ENCODE assay signal across 8 cellular contexts in the genomic region with DNA sequence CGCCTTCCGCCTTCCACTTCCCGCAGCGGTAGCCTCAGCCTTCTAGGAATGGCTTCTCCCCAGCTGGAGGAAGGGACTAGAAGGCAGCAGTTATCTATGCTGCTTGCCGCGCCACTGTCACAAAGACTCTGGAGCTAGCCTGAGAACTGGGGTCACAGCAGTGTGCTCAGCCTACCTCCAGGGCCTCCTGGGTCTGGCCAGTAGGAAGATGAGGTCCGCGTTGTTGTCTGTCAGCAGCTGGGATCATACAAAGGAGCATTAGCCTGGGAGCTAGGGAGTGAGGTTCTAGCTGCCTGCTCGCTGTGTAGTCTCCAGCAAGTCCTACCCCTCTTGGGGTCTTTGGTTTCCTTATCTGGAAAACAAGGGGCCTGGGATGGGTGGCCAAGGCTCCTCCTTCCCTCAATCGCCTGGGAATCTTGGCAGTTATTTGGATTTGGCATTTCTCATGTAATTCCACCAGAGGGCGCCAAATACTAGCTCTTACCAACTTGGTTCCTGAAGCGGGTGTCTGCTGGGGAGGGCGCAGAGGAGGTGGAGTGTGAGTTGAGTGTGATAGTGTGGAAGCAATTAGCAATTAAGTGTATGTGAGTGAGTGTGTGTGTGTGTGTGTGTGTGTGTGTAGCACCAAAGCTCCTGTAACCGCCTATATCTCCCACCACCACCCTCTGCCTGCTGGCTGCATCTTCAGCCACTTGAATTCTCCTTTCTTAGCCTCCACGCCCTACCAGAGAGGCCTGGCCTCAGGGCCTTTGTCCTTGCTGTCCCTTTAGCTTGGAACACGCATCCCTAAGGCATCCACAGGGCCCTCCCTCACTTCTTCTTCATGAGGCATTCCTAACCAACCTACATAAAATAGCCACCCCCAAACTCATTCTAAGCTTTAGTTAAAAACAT.
A peak's percentile ranks its signal among the peaks of the same experiment; 100 is the strongest.
DNase-seq lines count a peak whose midpoint lies in the region; ATAC-seq and TF ChIP-seq lines count a peak whose summit lies in the region.

No MANE protein-coding gene starts in this region.

- intact Hi-C loops in CD4-positive, alpha-beta T cell (cut with DNase I, micrococcal nuclease), result loop anchor here (2.0 to 5.0 kb wide), 6 partner anchors 125 to 689 kb away; no protein-coding TSS in a partner anchor

- no peaks in the 10 kb centered on the region for H3K4me1 Mint-ChIP-seq in CD4-positive, alpha-beta T cell (ENCODE audit: low read depth)
- H3K4me1 Mint-ChIP-seq in T-cell (peaks cover 0 to 7% (median 2%) of the 10 kb centered on the region in 3 donors), brain (no peaks in the 10 kb centered on the region)

- no peaks in the 10 kb centered on the region for H3K9me3 ChIP-seq in CD4-positive, alpha-beta T cell (ENCODE audit: control insufficient read depth, low read length)
- H3K9me3 ChIP-seq in iPS DF 6.9 (ENCODE audit: control insufficient read depth, insufficient read depth, low read length) (no peaks in the 10 kb centered on the region), smooth muscle cell (replicated peaks; ENCODE audit: low read depth) (no peaks in the 10 kb centered on the region)

- H3K27me3 Mint-ChIP-seq in CD4-positive, alpha-beta T cell, result peaks cover 28% of the 10 kb centered on the region
- peaks cover 11 to 14% of the 10 kb centered on the region in 2 donors for H3K27me3 Mint-ChIP-seq in T-cell
- no peaks in the 10 kb centered on the region for H3K27me3 Mint-ChIP-seq in brain

- CTCF ChIA-PET in CD4-positive, alpha-beta T cell (lab: Charles Lee), result interaction anchor here (0.6 to 1.8 kb wide), 8 partner anchors 9 to 689 kb away, joined by 3 to 10 read pairs (median 4); no protein-coding TSS in a partner anchor
- CTCF ChIA-PET in T-cell (lab: Charles Lee), result interaction anchor here (0.6 to 2.8 kb wide), 17 partner anchors 9 to 878 kb away, joined by 3 to 20 read pairs (median 5); no protein-coding TSS in a partner anchor

- H3K4me1 ChIP-seq in iPS DF 6.9 (ENCODE audit: control insufficient read depth, insufficient read depth, low read length), result no peaks in the 10 kb centered on the region
- no peaks in the 10 kb centered on the region for H3K4me1 ChIP-seq in smooth muscle cell (ENCODE audit: low read depth)

- no peak overlapping the region for H3K4me3 Mint-ChIP-seq in CD4-positive, alpha-beta T cell
- H3K4me3 Mint-ChIP-seq in T-cell (no peak overlapping the region), brain (no peak overlapping the region)

- no peaks in the 10 kb centered on the region for H3K27me3 ChIP-seq in CD4-positive, alpha-beta T cell (ENCODE audit: control insufficient read depth, insufficient read depth, low read length)
- no peaks in the 10 kb centered on the region for H3K27me3 ChIP-seq in iPS DF 6.9 (ENCODE audit: control insufficient read depth, insufficient read depth, low read length)
- H3K27me3 ChIP-seq in smooth muscle cell (ENCODE audit: low read depth), result no peaks in the 10 kb centered on the region

- H4K20me1 ChIP-seq in smooth muscle cell (ENCODE audit: low read depth), result no peaks in the 10 kb centered on the region

- no peaks in the 10 kb centered on the region for H3K36me3 Mint-ChIP-seq in CD4-positive, alpha-beta T cell (ENCODE audit: low read depth)
- H3K36me3 Mint-ChIP-seq in T-cell, result no peaks in the 10 kb centered on the region
- peaks cover 24% of the 10 kb centered on the region for H3K36me3 Mint-ChIP-seq in brain

- H3F3A ChIP-seq in smooth muscle cell (ENCODE audit: low read depth), result no peaks in the 10 kb centered on the region

- no peaks in the 10 kb centered on the region for H3K36me3 ChIP-seq in iPS DF 6.9 (ENCODE audit: control insufficient read depth, insufficient read depth, low read length)
- H3K36me3 ChIP-seq in smooth muscle cell (ENCODE audit: low read depth), result no peaks in the 10 kb centered on the region

- H2AFZ ChIP-seq in smooth muscle cell (ENCODE audit: low read depth), result no peak overlapping the region

- H3K79me2 ChIP-seq in smooth muscle cell (ENCODE audit: low read depth), result no peaks in the 10 kb centered on the region

- ATAC-seq in CD4-positive, alpha-beta T cell (ENCODE audit: poor library complexity), result peak; percentile 32
- ATAC-seq in GM19463 (IDR thresholded peaks at IDR 0.05; ENCODE audit: unreplicated experiment) (peak; percentile 75), T-cell (replicated peaks in 1 of 4) (peak in 3 of 4 experiments; percentile 39 to 44 (median 40)), GM18870 (IDR thresholded peaks at IDR 0.05; ENCODE audit: unreplicated experiment) (no peak)

- WGBS in iPS DF 6.9 (ENCODE audit: insufficient coverage, insufficient read length), result no CpG with 5 or more reads among the region's 16 CpGs
- WGBS in smooth muscle cell (ENCODE audit: low lambda C conversion rate), result 57% methylated on average over 16 of the region's 16 CpGs

- H3K9ac ChIP-seq in smooth muscle cell (ENCODE audit: low read depth), result no peak overlapping the region

- POLR2A ChIA-PET in CD4-positive, alpha-beta T cell (lab: Charles Lee), result no interaction called here
- POLR2A ChIA-PET in T-cell (lab: Charles Lee), result no interaction called here

- no peak overlapping the region for H3K4me3 ChIP-seq in iPS DF 6.9 (ENCODE audit: low read length)
- no peak overlapping the region for H3K4me3 ChIP-seq in smooth muscle cell

- peak in 9 of 10 experiments; percentile 6 to 39 (median 18) for DNase-seq in CD4-positive, alpha-beta T cell
- peak; percentile 67 for DNase-seq in NCI-H1092 treated with DMSO at 0.1 percent for 48 hours (lab: John Stamatoyannopoulos, UW)
- DNase-seq in T-cell, result peak in 26 of 34 experiments; percentile 3 to 46 (median 21)
- DNase-seq in iPS DF 6.9 (ENCODE audit: low read depth, low spot score), result peak; percentile 83
- DNase-seq in smooth muscle cell (lab: John Stamatoyannopoulos, UW; ENCODE audit: unreplicated experiment), result no peak

- no peak overlapping the region for H3K27ac Mint-ChIP-seq in CD4-positive, alpha-beta T cell
- H3K27ac Mint-ChIP-seq in T-cell, result no peak overlapping the region
- H3K27ac Mint-ChIP-seq in brain, result peak overlapping the region in 1 of 5 experiments; percentile 45

- H3K4me2 ChIP-seq in smooth muscle cell, result no peak overlapping the region

- peak; percentile 76 for TF ChIP-seq CTCF in CD4-positive, alpha-beta T cell (IDR thresholded peaks at IDR 0.05)
- peak; percentile 96 to 97 for TF ChIP-seq CTCF in brain (conservative IDR thresholded peaks at IDR 0.05)
- peak; percentile 78 for TF ChIP-seq CTCF in smooth muscle cell (IDR thresholded peaks at IDR 0.05; ENCODE audit: borderline replicate concordance, insufficient read depth, poor library complexity, severe bottlenecking)

- H3K9me3 Mint-ChIP-seq in CD4-positive, alpha-beta T cell, result no peaks in the 10 kb centered on the region
- H3K9me3 Mint-ChIP-seq in T-cell (no peaks in the 10 kb centered on the region), brain (peaks cover 0 to 23% (median 21%) of the 10 kb centered on the region in 5 experiments)

- H3K27ac ChIP-seq in CD4-positive, alpha-beta T cell (ENCODE audit: low read depth, low read length), result no peak overlapping the region
- no peak overlapping the region for H3K27ac ChIP-seq in iPS DF 6.9 (ENCODE audit: low read length)
- H3K27ac ChIP-seq in smooth muscle cell (ENCODE audit: low read depth), result no peak overlapping the region
